ENCODE assay signal across 23 cellular contexts in genomic region chr17:77256710-77257109, GRCh38.
DNase-seq lines count a peak whose midpoint lies in the region; ATAC-seq, FAIRE-seq and TF ChIP-seq lines count a peak whose summit lies in the region.
"Had no signal": no experiment of that assay in that cellular context is flagged by ENCODE, and none has a peak within 500 bp of the region (broad histone marks: within the 10 kb centered on the region; RNA-seq: fewer than 3 reads in every experiment).

No MANE protein-coding gene starts in this region.

- H3K9me2 ChIP-seq in Loucy (replicated peaks; ENCODE audit: low read depth, low read length) = no peaks in the 10 kb centered on the region

- H3K27ac ChIP-seq in K562 (ENCODE audit: extremely low read depth, low read depth, low read length) (no peak overlapping the region), gastroesophageal sphincter (no peak overlapping the region)
- H3K27ac ChIP-seq: cardiac muscle cell, parathyroid adenoma, right lobe of liver had no signal

- TF ChIP-seq EP300 in K562 (IDR thresholded peaks at IDR 0.05; ENCODE audit: low read length) = no peak
- TF ChIP-seq EP300 in gastroesophageal sphincter (IDR thresholded peaks at IDR 0.05) = no peak

- H3K4me3 ChIP-seq in Loucy (ENCODE audit: low read length, poor library complexity, severe bottlenecking) = no peak overlapping the region
- no peak overlapping the region for H3K4me3 ChIP-seq in K562
- H3K4me3 ChIP-seq in retinal pigment epithelial cell (ENCODE audit: low read length) = no peak overlapping the region
- no peak overlapping the region for H3K4me3 ChIP-seq in gastroesophageal sphincter
- H3K4me3 ChIP-seq: cardiac muscle cell, right lobe of liver, upper lobe of left lung had no signal

- WGBS in K562 (ENCODE audit: insufficient coverage, low coverage, missing lambda C conversion rate) = 0% methylated on average over 2 of the region's 2 CpGs
- WGBS in gastroesophageal sphincter (ENCODE audit: low coverage in 1 of 2), 2 donors = 75 to 90% methylated on average over 1 to 2 of the region's 2 CpGs

- no peak overlapping the region for H3K9ac ChIP-seq in Loucy (ENCODE audit: low read depth, low read length, poor library complexity, severe bottlenecking)
- no peak overlapping the region for H3K9ac ChIP-seq in K562 (ENCODE audit: insufficient read depth in 1 of 2, low read depth in 2 of 2, low read length in 2 of 2)
- H3K9ac ChIP-seq: parathyroid adenoma had no signal

- H3F3A ChIP-seq in Loucy (ENCODE audit: low read depth) = no peaks in the 10 kb centered on the region

- CTCF ChIA-PET in K562 (lab: Yijun Ruan, JAX; ENCODE audit: low intra/inter-chr PET ratio) = no interaction called here

- H2AFZ ChIP-seq in Loucy (ENCODE audit: low read length) = no peak overlapping the region
- no peak overlapping the region for H2AFZ ChIP-seq in K562 (ENCODE audit: low read depth, low read length)
- H2AFZ ChIP-seq: parathyroid adenoma had no signal

- H3K4me1 ChIP-seq in Loucy (ENCODE audit: insufficient read depth, low read length, poor library complexity, severe bottlenecking) (no peaks in the 10 kb centered on the region), K562 (replicated peaks in 1 of 2; ENCODE audit: control insufficient read depth in 2 of 2, insufficient read depth in 2 of 2, low read length in 2 of 2) (peaks cover 0 to 16% of the 10 kb centered on the region in 2 experiments; a peak in 2 of 5 replicates), gastroesophageal sphincter (peaks cover 0 to 17% (median 0%) of the 10 kb centered on the region in 3 donors)
- H3K4me1 ChIP-seq: parathyroid adenoma, right lobe of liver had no signal

- DNase-seq in NCI-H187 (lab: John Stamatoyannopoulos, UW) (peak; percentile 10 to 55), NCI-H187 treated with DMSO at 0.1 percent for 48 hours (lab: John Stamatoyannopoulos, UW) (no peak), K562 (ENCODE audit: extremely low read depth in 1 of 4, low spot score in 3 of 4) (peak in 2 of 4 experiments; percentile 39 to 43), retinal pigment epithelial cell (ENCODE audit: low read depth) (no peak), SW 1271 (lab: John Stamatoyannopoulos, UW) (no peak), head of caudate nucleus (no peak)
- DNase-seq: 8988T; activated CD4-positive, alpha-beta T cell treated with anti-CD3 and anti-CD28 coated beads for 36 hours; activated CD8-positive, alpha-beta memory T cell treated with anti-CD3 and anti-CD28 coated beads for 24 hours; activated T-cell treated with anti-CD3 and anti-CD28 coated beads, Interleukin-2, amount 50 U/mL, for 24 hours; NCI-H1105; NCI-H2171; NCI-H69; right lobe of liver; SHP77; T-helper 1 cell; upper lobe of left lung had no signal

- H3K9me1 ChIP-seq in K562 (ENCODE audit: control insufficient read depth, insufficient read depth, low read length) = no peaks in the 10 kb centered on the region

- no peaks in the 10 kb centered on the region for H3K79me2 ChIP-seq in Loucy (ENCODE audit: insufficient read depth, low read length)
- H3K79me2 ChIP-seq in K562 (ENCODE audit: control insufficient read depth, insufficient read depth, low read length) = no peaks in the 10 kb centered on the region
- H3K79me2 ChIP-seq: parathyroid adenoma had no signal

- intact Hi-C loops in K562 (cut with micrococcal nuclease) = no loop called here
- intact Hi-C loops in head of caudate nucleus (cut with DNase I) = no loop called here

- BruUV-seq in K562 (replicated peaks; lab: Mats Ljungman, UMichigan) = no TSS peak

- in situ Hi-C loops in K562 (cut with MboI) = loop anchor here (10.0 kb wide), 1 partner anchor 252 kb away; no protein-coding TSS in a partner anchor

- H3K36me3 ChIP-seq in Loucy (ENCODE audit: insufficient read depth, low read length) = no peaks in the 10 kb centered on the region
- no peaks in the 10 kb centered on the region for H3K36me3 ChIP-seq in K562 (ENCODE audit: control insufficient read depth, insufficient read depth, low read length)
- H3K36me3 ChIP-seq in gastroesophageal sphincter = no peaks in the 10 kb centered on the region
- H3K36me3 ChIP-seq: cardiac muscle cell, right lobe of liver, upper lobe of left lung had no signal

- no peaks in the 10 kb centered on the region for H4K20me1 ChIP-seq in Loucy (ENCODE audit: insufficient read depth, low read length, poor library complexity, severe bottlenecking)
- H4K20me1 ChIP-seq in K562 (replicated peaks; ENCODE audit: control insufficient read depth, insufficient read depth, low read length) = no peaks in the 10 kb centered on the region

- TF ChIP-seq POLR2A in K562 (conservative IDR thresholded peaks at IDR 0.05) = no peak
- no peak for TF ChIP-seq POLR2A in gastroesophageal sphincter (IDR thresholded peaks at IDR 0.05)

- no peak for FAIRE-seq in K562 (lab: Jason Lieb, UNC)
- FAIRE-seq: GM18507, TTC549 had no signal

- TF ChIP-seq RAD21 in K562 (CRISPR knock-in tag; conservative IDR thresholded peaks at IDR 0.05 in 1 of 2, IDR thresholded peaks at IDR 0.05 in 1 of 2) = no peak

- H3K27me3 ChIP-seq in Loucy (ENCODE audit: insufficient read depth, low read length, poor library complexity, severe bottlenecking) (no peaks in the 10 kb centered on the region), K562 (ENCODE audit: control insufficient read depth in 2 of 2, insufficient read depth in 2 of 2, low read length in 2 of 2) (peaks cover 32 to 65% of the 10 kb centered on the region in 2 experiments), gastroesophageal sphincter (peaks cover 4% of the 10 kb centered on the region)
- H3K27me3 ChIP-seq: cardiac muscle cell, right lobe of liver, upper lobe of left lung had no signal

- POLR2A ChIA-PET in K562 (lab: Yijun Ruan, JAX) = interaction anchor here (0.5 to 0.7 kb wide), 2 partner anchors 248 to 521 kb away, joined by 3 to 4 read pairs; no protein-coding TSS in a partner anchor

- H3K4me2 ChIP-seq in Loucy (ENCODE audit: low read depth, low read length, poor library complexity, severe bottlenecking) (no peak overlapping the region), K562 (ENCODE audit: insufficient read depth, low read length) (no peak overlapping the region)

- no peaks in the 10 kb centered on the region for H3K9me3 ChIP-seq in Loucy (ENCODE audit: insufficient read depth, low read depth, low read length)
- no peaks in the 10 kb centered on the region for H3K9me3 ChIP-seq in K562 (replicated peaks; ENCODE audit: control insufficient read depth, insufficient read depth, low read depth, low read length)
- no peaks in the 10 kb centered on the region for H3K9me3 ChIP-seq in gastroesophageal sphincter
- H3K9me3 ChIP-seq: right lobe of liver, upper lobe of left lung had no signal

- ATAC-seq in K562 (peak; percentile 37; the same call in 1 of the 3 replicates), gastroesophageal sphincter (no peak)
- ATAC-seq: activated CD4-positive, alpha-beta T cell treated with anti-CD3 and anti-CD28 coated beads for 36 hours; right lobe of liver had no signal

- peak; percentile 20 for TF ChIP-seq CTCF in Loucy (conservative IDR thresholded peaks at IDR 0.05; ENCODE audit: low read length)
- peak; percentile 13 to 22 (median 14); a peak in 1 of 6 replicates for TF ChIP-seq CTCF in K562 (IDR thresholded peaks at IDR 0.05 in 2 of 3, conservative IDR thresholded peaks at IDR 0.05 in 1 of 3; ENCODE audit: insufficient read depth in 2 of 3, low read depth in 1 of 3, low read length in 3 of 3)
- TF ChIP-seq CTCF in retinal pigment epithelial cell (conservative IDR thresholded peaks at IDR 0.05; ENCODE audit: low read depth, low read length) = peak; percentile 24
- TF ChIP-seq CTCF in gastroesophageal sphincter (IDR thresholded peaks at IDR 0.05) = no peak

TF ChIP-seq in K562, 482 proteins besides CTCF, POLR2A, EP300 and RAD21:
- TF ChIP-seq PRMT5 (CRISPR knock-in tag; IDR thresholded peaks at IDR 0.05) = no peak
- no peak for TF ChIP-seq ARID4B (CRISPR knock-in tag; IDR thresholded peaks at IDR 0.05)
- no peak for TF ChIP-seq GTF2A2 (tag; IDR thresholded peaks at IDR 0.05)
- no peak for TF ChIP-seq CHD4 (IDR thresholded peaks at IDR 0.05; ENCODE audit: insufficient read depth, insufficient replicate concordance, low read depth, low read length, poor library complexity, severe bottlenecking)
- no peak for TF ChIP-seq SRSF1 (IDR thresholded peaks at IDR 0.05; ENCODE audit: low read depth, low read length)
- TF ChIP-seq ZNF445 (CRISPR knock-in tag; IDR thresholded peaks at IDR 0.05; ENCODE audit: low read depth) = no peak
- TF ChIP-seq ZKSCAN3 (CRISPR knock-in tag; IDR thresholded peaks at IDR 0.05) = no peak
- no peak for TF ChIP-seq HDAC1 (IDR thresholded peaks at IDR 0.05)
- TF ChIP-seq IRF2 (CRISPR knock-in tag; IDR thresholded peaks at IDR 0.05) = no peak
- no peak for TF ChIP-seq ZNF217 (CRISPR knock-in tag; IDR thresholded peaks at IDR 0.05)
- no peak for TF ChIP-seq DPF2 (IDR thresholded peaks at IDR 0.05)
- TF ChIP-seq CC2D1A (IDR thresholded peaks at IDR 0.05) = no peak

Comparison
In these comparisons a context has a peak if more than half of its experiments do, and no peak if none do; other contexts are left out.
1. DNase-seq: peak in NCI-H187 (2 of 2); none in NCI-H187 treated with DMSO at 0.1 percent for 48 hours (single experiment), retinal pigment epithelial cell (single experiment), SW 1271 (0 of 2) and head of caudate nucleus (0 of 42).
2. CTCF ChIP-seq: peak in Loucy (single experiment), K562 (3 of 3) and retinal pigment epithelial cell (single experiment); none in gastroesophageal sphincter (0 of 4).